In genomic region chr2:182949052-182949451, GRCh38 we compare ENCODE assay signal across 1 cellular context.
TF ChIP-seq lines count a peak whose summit lies in the region.

No MANE protein-coding gene starts in this region.

TF ChIP-seq in endothelial cell of umbilical vein, 7 proteins besides CTCF, POLR2A, EP300 and RAD21 (continued from another document):
- TF ChIP-seq JUN (IDR thresholded peaks at IDR 0.05; ENCODE audit: borderline replicate concordance, insufficient read depth, insufficient read length, low read depth) (no peak), MYC (IDR thresholded peaks at IDR 0.05; ENCODE audit: low read depth, low read length) (no peak), MAX (IDR thresholded peaks at IDR 0.05; ENCODE audit: insufficient read depth, insufficient read length) (no peak), FOS (IDR thresholded peaks at IDR 0.05; ENCODE audit: borderline replicate concordance, insufficient read depth, low read length) (no peak), EZH2 (IDR thresholded peaks at IDR 0.05; ENCODE audit: borderline replicate concordance, low read depth, low read length, severe bottlenecking) (no peak)
TF ChIP-seq in endothelial cell of umbilical vein: peak in this region for 0.
